Comparison of ENCODE assay signal across 15 cellular contexts in the genomic region with DNA sequence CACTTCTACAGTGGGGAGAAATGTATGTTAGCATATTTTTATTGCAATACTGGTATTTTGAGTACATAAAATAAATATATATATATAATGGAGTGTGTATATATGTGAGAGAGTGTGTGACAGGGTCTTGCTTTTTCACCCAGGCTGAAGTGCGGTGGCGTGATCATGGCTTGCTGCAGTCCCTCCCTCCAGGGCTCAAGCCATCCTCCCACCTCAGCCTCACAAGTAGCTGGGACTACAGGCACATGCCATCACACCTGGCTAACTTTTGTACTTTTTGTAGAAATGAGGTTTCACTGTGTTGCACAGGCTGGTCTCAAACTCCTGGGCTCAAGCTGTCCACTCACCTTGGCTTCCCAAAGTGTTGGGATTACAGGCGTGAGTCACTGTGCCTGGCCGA. TPM values are rescaled to one million over a fixed set of nuclear protein-coding genes. Genes with fewer than 3 reads are reported as not detected.
DNase-seq lines count a peak whose midpoint lies in the region; ATAC-seq lines count a peak whose summit lies in the region.
"Had no signal": no experiment of that assay in that cellular context is flagged by ENCODE, and none has a peak within 500 bp of the region (broad histone marks: within the 10 kb centered on the region; RNA-seq: fewer than 3 reads in every experiment).

No MANE protein-coding gene starts in this region.

- peaks cover 66% of the 10 kb centered on the region for H3K36me3 Mint-ChIP-seq in activated CD4-positive, alpha-beta memory T cell treated with anti-CD3 and anti-CD28 coated beads, Interleukin-2, amount 10 ng/mL, durations not matched to agents 7 days and 5 days (ENCODE audit: low read depth)
- peaks cover 61% of the 10 kb centered on the region for H3K36me3 Mint-ChIP-seq in effector memory CD8-positive, alpha-beta T cell (ENCODE audit: insufficient read depth)

- H3K27me3 Mint-ChIP-seq in activated CD4-positive, alpha-beta memory T cell treated with anti-CD3 and anti-CD28 coated beads, Interleukin-2, amount 10 ng/mL, durations not matched to agents 7 days and 5 days = no peaks in the 10 kb centered on the region
- no peaks in the 10 kb centered on the region for H3K27me3 Mint-ChIP-seq in effector memory CD8-positive, alpha-beta T cell
- H3K27me3 Mint-ChIP-seq in stimulated activated naive CD8-positive, alpha-beta T cell treated with anti-CD3 and anti-CD28 coated beads, Interleukin-15, amount 100 ng/mL, for 72 hours = no peaks in the 10 kb centered on the region

- ATAC-seq in effector memory CD8-positive, alpha-beta T cell (replicated peaks) = no peak
- ATAC-seq in stimulated activated naive CD8-positive, alpha-beta T cell treated with anti-CD3 and anti-CD28 coated beads, Interleukin-15, amount 100 ng/mL, for 72 hours = no peak
- ATAC-seq in HG03159 (IDR thresholded peaks at IDR 0.05; ENCODE audit: unreplicated experiment) = no peak
- no peak for ATAC-seq in HG02970 (IDR thresholded peaks at IDR 0.05; ENCODE audit: low FRiP score, unreplicated experiment)
- ATAC-seq: K562, left ventricle myocardium superior had no signal

- peak; percentile 34 for DNase-seq in stimulated activated CD4-positive, alpha-beta T cell treated with anti-CD3 and anti-CD28 coated beads, Interleukin-15, amount 100 ng/mL, for 24 hours
- DNase-seq in stimulated activated CD4-positive, alpha-beta T cell treated with anti-CD3 and anti-CD28 coated beads, Interleukin-1b, Interleukin-23, amount 100 ng/mL, for 48 hours = no peak
- peak; percentile 44 for DNase-seq in activated CD4-positive, alpha-beta memory T cell treated with anti-CD3 and anti-CD28 coated beads, Interleukin-2, amount 10 ng/mL, durations not matched to agents 7 days and 5 days
- no peak for DNase-seq in effector memory CD8-positive, alpha-beta T cell
- no peak for DNase-seq in stimulated activated naive CD8-positive, alpha-beta T cell treated with anti-CD3 and anti-CD28 coated beads, Interleukin-15, amount 100 ng/mL, for 72 hours
- DNase-seq in NCI-H446 treated with DMSO at 0.1 percent for 48 hours (lab: John Stamatoyannopoulos, UW) = no peak
- DNase-seq: esophagus squamous epithelium, H9, left ventricle myocardium superior, MV-4-11, NCI-H2029, NCI-H510A had no signal

- peak overlapping the region; percentile 94 for H3K4me3 Mint-ChIP-seq in activated CD4-positive, alpha-beta memory T cell treated with anti-CD3 and anti-CD28 coated beads, Interleukin-2, amount 10 ng/mL, durations not matched to agents 7 days and 5 days
- H3K4me3 Mint-ChIP-seq in effector memory CD8-positive, alpha-beta T cell = peak overlapping the region; percentile 88 to 92
- H3K4me3 Mint-ChIP-seq in stimulated activated naive CD8-positive, alpha-beta T cell treated with anti-CD3 and anti-CD28 coated beads, Interleukin-15, amount 100 ng/mL, for 72 hours = peak overlapping the region; percentile 94 to 96
- H3K4me3 Mint-ChIP-seq: H9 had no signal

- POLR2A ChIA-PET in activated CD4-positive, alpha-beta memory T cell treated with anti-CD3 and anti-CD28 coated beads, Interleukin-2, amount 10 ng/mL, durations not matched to agents 7 days and 5 days (lab: Charles Lee) = interaction anchor here (0.9 to 9.4 kb wide), 12 partner anchors 8 to 408 kb away, joined by 3 to 180 read pairs (median 8); a partner anchor contains a TSS

- CTCF ChIA-PET in activated CD4-positive, alpha-beta memory T cell treated with anti-CD3 and anti-CD28 coated beads, Interleukin-2, amount 10 ng/mL, durations not matched to agents 7 days and 5 days (lab: Charles Lee) = interaction anchor here (0.9 to 10.3 kb wide), 14 partner anchors 11 to 721 kb away, joined by 3 to 240 read pairs (median 6); a partner anchor contains a TSS

- H3K27ac Mint-ChIP-seq in activated CD4-positive, alpha-beta memory T cell treated with anti-CD3 and anti-CD28 coated beads, Interleukin-2, amount 10 ng/mL, durations not matched to agents 7 days and 5 days = peak overlapping the region; percentile 82
- peak overlapping the region; percentile 60 to 98 for H3K27ac Mint-ChIP-seq in effector memory CD8-positive, alpha-beta T cell
- H3K27ac Mint-ChIP-seq in stimulated activated naive CD8-positive, alpha-beta T cell treated with anti-CD3 and anti-CD28 coated beads, Interleukin-15, amount 100 ng/mL, for 72 hours = peak overlapping the region; percentile 92 to 96
- H3K27ac Mint-ChIP-seq: H9 had no signal

- H3K9me3 Mint-ChIP-seq in activated CD4-positive, alpha-beta memory T cell treated with anti-CD3 and anti-CD28 coated beads, Interleukin-2, amount 10 ng/mL, durations not matched to agents 7 days and 5 days = no peaks in the 10 kb centered on the region
- no peaks in the 10 kb centered on the region for H3K9me3 Mint-ChIP-seq in effector memory CD8-positive, alpha-beta T cell
- no peaks in the 10 kb centered on the region for H3K9me3 Mint-ChIP-seq in stimulated activated naive CD8-positive, alpha-beta T cell treated with anti-CD3 and anti-CD28 coated beads, Interleukin-15, amount 100 ng/mL, for 72 hours
- H3K9me3 Mint-ChIP-seq: H9 had no signal

- peaks cover 57% of the 10 kb centered on the region for H3K4me1 Mint-ChIP-seq in activated CD4-positive, alpha-beta memory T cell treated with anti-CD3 and anti-CD28 coated beads, Interleukin-2, amount 10 ng/mL, durations not matched to agents 7 days and 5 days
- H3K4me1 Mint-ChIP-seq in effector memory CD8-positive, alpha-beta T cell (ENCODE audit: low read depth in 2 of 2) = peaks cover 45 to 47% of the 10 kb centered on the region in 2 donors
- H3K4me1 Mint-ChIP-seq in stimulated activated naive CD8-positive, alpha-beta T cell treated with anti-CD3 and anti-CD28 coated beads, Interleukin-15, amount 100 ng/mL, for 72 hours = peaks cover 64% of the 10 kb centered on the region

RNA-seq across cellular contexts. Expression of a gene that starts 4.1 kb away (rescaled TPM):
- total RNA-seq in activated CD4-positive, alpha-beta memory T cell treated with anti-CD3 and anti-CD28 coated beads, Interleukin-2, amount 10 ng/mL, durations not matched to agents 7 days and 5 days = 100 to 1,000 TPM; 235 to 254 TPM

RNA-seq across cellular contexts. Expression of a gene that starts 52.5 kb away (rescaled TPM):
- 10 to 100 TPM; 20.8 to 24.1 TPM for total RNA-seq in activated CD4-positive, alpha-beta memory T cell treated with anti-CD3 and anti-CD28 coated beads, Interleukin-2, amount 10 ng/mL, durations not matched to agents 7 days and 5 days

Comparison
In these comparisons a context has a peak if more than half of its experiments do, and no peak if none do; other contexts are left out.
1. DNase-seq: peak in stimulated activated CD4-positive, alpha-beta T cell treated with anti-CD3 and anti-CD28 coated beads, Interleukin-15, amount 100 ng/mL, for 24 hours (single experiment) and activated CD4-positive, alpha-beta memory T cell treated with anti-CD3 and anti-CD28 coated beads, Interleukin-2, amount 10 ng/mL, durations not matched to agents 7 days and 5 days (single experiment); none in stimulated activated CD4-positive, alpha-beta T cell treated with anti-CD3 and anti-CD28 coated beads, Interleukin-1b, Interleukin-23, amount 100 ng/mL, for 48 hours (single experiment), effector memory CD8-positive, alpha-beta T cell (0 of 3), stimulated activated naive CD8-positive, alpha-beta T cell treated with anti-CD3 and anti-CD28 coated beads, Interleukin-15, amount 100 ng/mL, for 72 hours (0 of 2) and NCI-H446 treated with DMSO at 0.1 percent for 48 hours (single experiment).
2. Peak in every context shown above with its lines, with median percentiles within 50 percentile points of each other: H3K27ac Mint-ChIP-seq and H3K4me3 Mint-ChIP-seq.